1 cellular context compared by ENCODE assay signal in the genomic region with DNA sequence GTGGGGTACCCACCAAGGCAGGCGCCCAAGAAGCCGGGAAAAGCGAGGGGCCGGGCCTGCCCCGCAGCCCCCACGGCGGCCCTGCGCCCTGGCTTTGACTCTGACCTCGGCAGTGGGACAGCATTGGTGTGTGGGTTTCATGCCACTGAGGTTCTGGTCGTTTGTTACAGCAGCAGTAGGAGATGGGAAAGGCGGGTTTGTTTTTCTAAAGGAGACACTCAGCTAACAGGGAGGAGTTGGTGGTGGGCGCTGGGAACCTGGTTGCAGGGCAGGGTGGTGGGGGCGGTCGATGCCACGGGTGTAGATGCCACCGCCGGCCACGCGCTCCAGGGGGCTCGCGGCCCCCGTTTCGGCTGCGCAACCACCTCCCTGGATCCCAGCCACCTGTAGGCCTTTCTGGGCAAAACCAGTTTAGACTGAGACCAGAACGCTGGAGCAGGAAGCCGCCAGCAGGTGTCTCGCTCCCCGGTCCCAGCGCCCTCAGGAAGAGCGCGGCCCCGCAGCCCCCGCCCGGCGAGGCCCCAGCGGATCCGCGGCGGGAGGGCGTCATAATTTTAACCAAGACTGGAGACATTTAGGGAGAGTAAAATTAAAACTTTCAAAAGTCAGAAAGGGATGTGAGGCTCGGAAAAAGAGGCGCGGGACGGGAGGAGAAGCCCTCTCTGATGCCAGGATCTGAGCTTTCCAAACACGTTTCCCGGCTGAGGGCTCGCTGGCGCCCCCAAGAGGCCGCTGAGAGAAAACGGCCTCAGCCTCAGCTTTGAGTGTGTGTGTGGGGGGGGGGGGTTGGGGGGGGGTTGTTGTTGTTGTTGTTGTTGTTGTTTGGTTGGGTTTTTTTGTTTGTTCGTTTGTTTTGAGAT.
TF ChIP-seq lines count a peak whose summit lies in the region.

No MANE protein-coding gene starts in this region.

TF ChIP-seq in K562, 482 proteins besides CTCF, POLR2A, EP300 and RAD21 (continued from another document and continues in another):
- TF ChIP-seq HMGN3 (IDR thresholded peaks at IDR 0.05; ENCODE audit: borderline replicate concordance, extremely low read depth, insufficient read length, low read depth, low read length) (no peak), TRIM28 (IDR thresholded peaks at IDR 0.05) (no peak; the same call in 1 of the 2 replicates), JUNB (CRISPR knock-in tag; conservative IDR thresholded peaks at IDR 0.05) (no peak), NFXL1 (CRISPR knock-in tag; IDR thresholded peaks at IDR 0.05) (no peak; the same call in 1 of the 2 replicates), ILK (tag; IDR thresholded peaks at IDR 0.05; ENCODE audit: borderline replicate concordance, low read depth) (no peak), LEF1 (IDR thresholded peaks at IDR 0.05) (0 out of 2 replicates have a peak, but pooled peaks have one; percentile 43), MTA1 (IDR thresholded peaks at IDR 0.05; ENCODE audit: borderline replicate concordance) (no peak), ESRRB (CRISPR knock-in tag; IDR thresholded peaks at IDR 0.05; ENCODE audit: borderline replicate concordance) (no peak), ZNF76 (CRISPR knock-in tag; IDR thresholded peaks at IDR 0.05; ENCODE audit: borderline replicate concordance) (no peak), NR2F6 (CRISPR knock-in tag; IDR thresholded peaks at IDR 0.05) (no peak), ZNF224 (CRISPR knock-in tag; IDR thresholded peaks at IDR 0.05) (no peak), FOXJ2 (tag; IDR thresholded peaks at IDR 0.05) (no peak), ZNF445 (CRISPR knock-in tag; IDR thresholded peaks at IDR 0.05; ENCODE audit: low read depth) (no peak), PRMT5 (CRISPR knock-in tag; IDR thresholded peaks at IDR 0.05) (no peak), ZNF57 (CRISPR knock-in tag; IDR thresholded peaks at IDR 0.05) (no peak), ZNF274 (IDR thresholded peaks at IDR 0.05; ENCODE audit: borderline replicate concordance, low read depth, low read length) (no peak), NFIC (IDR thresholded peaks at IDR 0.05) (peak; percentile 63), HSF4 (CRISPR knock-in tag; IDR thresholded peaks at IDR 0.05; ENCODE audit: borderline replicate concordance) (no peak), YBX1 (IDR thresholded peaks at IDR 0.05) (no peak), ZNF354B (CRISPR knock-in tag; IDR thresholded peaks at IDR 0.05) (no peak), EGR1 (conservative IDR thresholded peaks at IDR 0.05) (0 out of 2 replicates have a peak, but pooled peaks have one; percentile 23), FOXA3 (CRISPR knock-in tag; conservative IDR thresholded peaks at IDR 0.05 in 1 of 2, IDR thresholded peaks at IDR 0.05 in 1 of 2) (no peak), LARP7 (IDR thresholded peaks at IDR 0.05) (no peak), GABPB2 (CRISPR knock-in tag; conservative IDR thresholded peaks at IDR 0.05) (no peak), ZNF507 (tag; conservative IDR thresholded peaks at IDR 0.05) (no peak), NCOR1 (IDR thresholded peaks at IDR 0.05) (peak; percentile 26; the same call in 1 of the 2 replicates), RFX5 (IDR thresholded peaks at IDR 0.05; ENCODE audit: low read depth, low read length) (no peak), ZNF436 (CRISPR knock-in tag; IDR thresholded peaks at IDR 0.05) (no peak), ZNF717 (CRISPR knock-in tag; IDR thresholded peaks at IDR 0.05) (no peak), U2AF2 (optimal IDR thresholded peaks at IDR 0.05; ENCODE audit: low read depth, low read length) (no peak), HDAC3 (IDR thresholded peaks at IDR 0.05; ENCODE audit: borderline replicate concordance, partially characterized antibody) (no peak), TAL1 (IDR thresholded peaks at IDR 0.05) (no peak), ZBED1 (IDR thresholded peaks at IDR 0.05) (no peak), FOS (IDR thresholded peaks at IDR 0.05; ENCODE audit: extremely low read depth, insufficient read length) (no peak), ZKSCAN1 (IDR thresholded peaks at IDR 0.05; ENCODE audit: low read depth, low read length) (no peak), NCOA6 (IDR thresholded peaks at IDR 0.05) (no peak), ZBTB8A (IDR thresholded peaks at IDR 0.05; ENCODE audit: partially characterized antibody) (no peak), RB1 (IDR thresholded peaks at IDR 0.05; ENCODE audit: low read depth) (peak; percentile 46; the same call in 1 of the 2 replicates), CEBPG (CRISPR knock-in tag; IDR thresholded peaks at IDR 0.05) (no peak), CEBPG (tag; conservative IDR thresholded peaks at IDR 0.05 in 1 of 2, IDR thresholded peaks at IDR 0.05 in 1 of 2) (no peak), JUND (IDR thresholded peaks at IDR 0.05; ENCODE audit: borderline replicate concordance, low read depth, low read length) (peak; percentile 26; the same call in 1 of the 2 replicates), JUND (tag; IDR thresholded peaks at IDR 0.05; ENCODE audit: borderline replicate concordance, low read depth, low read length) (peak; percentile 28; the same call in 1 of the 3 replicates), ZC3H8 (IDR thresholded peaks at IDR 0.05) (no peak), BACH1 (tag; IDR thresholded peaks at IDR 0.05) (no peak), HMG20A (CRISPR knock-in tag; conservative IDR thresholded peaks at IDR 0.05) (no peak), ZNF232 (CRISPR knock-in tag; IDR thresholded peaks at IDR 0.05) (no peak)
- TF ChIP-seq, protein P1, sequence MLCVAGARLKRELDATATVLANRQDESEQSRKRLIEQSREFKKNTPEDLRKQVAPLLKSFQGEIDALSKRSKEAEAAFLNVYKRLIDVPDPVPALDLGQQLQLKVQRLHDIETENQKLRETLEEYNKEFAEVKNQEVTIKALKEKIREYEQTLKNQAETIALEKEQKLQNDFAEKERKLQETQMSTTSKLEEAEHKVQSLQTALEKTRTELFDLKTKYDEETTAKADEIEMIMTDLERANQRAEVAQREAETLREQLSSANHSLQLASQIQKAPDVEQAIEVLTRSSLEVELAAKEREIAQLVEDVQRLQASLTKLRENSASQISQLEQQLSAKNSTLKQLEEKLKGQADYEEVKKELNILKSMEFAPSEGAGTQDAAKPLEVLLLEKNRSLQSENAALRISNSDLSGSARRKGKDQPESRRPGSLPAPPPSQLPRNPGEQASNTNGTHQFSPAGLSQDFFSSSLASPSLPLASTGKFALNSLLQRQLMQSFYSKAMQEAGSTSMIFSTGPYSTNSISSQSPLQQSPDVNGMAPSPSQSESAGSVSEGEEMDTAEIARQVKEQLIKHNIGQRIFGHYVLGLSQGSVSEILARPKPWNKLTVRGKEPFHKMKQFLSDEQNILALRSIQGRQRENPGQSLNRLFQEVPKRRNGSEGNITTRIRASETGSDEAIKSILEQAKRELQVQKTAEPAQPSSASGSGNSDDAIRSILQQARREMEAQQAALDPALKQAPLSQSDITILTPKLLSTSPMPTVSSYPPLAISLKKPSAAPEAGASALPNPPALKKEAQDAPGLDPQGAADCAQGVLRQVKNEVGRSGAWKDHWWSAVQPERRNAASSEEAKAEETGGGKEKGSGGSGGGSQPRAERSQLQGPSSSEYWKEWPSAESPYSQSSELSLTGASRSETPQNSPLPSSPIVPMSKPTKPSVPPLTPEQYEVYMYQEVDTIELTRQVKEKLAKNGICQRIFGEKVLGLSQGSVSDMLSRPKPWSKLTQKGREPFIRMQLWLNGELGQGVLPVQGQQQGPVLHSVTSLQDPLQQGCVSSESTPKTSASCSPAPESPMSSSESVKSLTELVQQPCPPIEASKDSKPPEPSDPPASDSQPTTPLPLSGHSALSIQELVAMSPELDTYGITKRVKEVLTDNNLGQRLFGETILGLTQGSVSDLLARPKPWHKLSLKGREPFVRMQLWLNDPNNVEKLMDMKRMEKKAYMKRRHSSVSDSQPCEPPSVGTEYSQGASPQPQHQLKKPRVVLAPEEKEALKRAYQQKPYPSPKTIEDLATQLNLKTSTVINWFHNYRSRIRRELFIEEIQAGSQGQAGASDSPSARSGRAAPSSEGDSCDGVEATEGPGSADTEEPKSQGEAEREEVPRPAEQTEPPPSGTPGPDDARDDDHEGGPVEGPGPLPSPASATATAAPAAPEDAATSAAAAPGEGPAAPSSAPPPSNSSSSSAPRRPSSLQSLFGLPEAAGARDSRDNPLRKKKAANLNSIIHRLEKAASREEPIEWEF (CRISPR knock-in tag; IDR thresholded peaks at IDR 0.05) = no peak
- TF ChIP-seq, protein P2, sequence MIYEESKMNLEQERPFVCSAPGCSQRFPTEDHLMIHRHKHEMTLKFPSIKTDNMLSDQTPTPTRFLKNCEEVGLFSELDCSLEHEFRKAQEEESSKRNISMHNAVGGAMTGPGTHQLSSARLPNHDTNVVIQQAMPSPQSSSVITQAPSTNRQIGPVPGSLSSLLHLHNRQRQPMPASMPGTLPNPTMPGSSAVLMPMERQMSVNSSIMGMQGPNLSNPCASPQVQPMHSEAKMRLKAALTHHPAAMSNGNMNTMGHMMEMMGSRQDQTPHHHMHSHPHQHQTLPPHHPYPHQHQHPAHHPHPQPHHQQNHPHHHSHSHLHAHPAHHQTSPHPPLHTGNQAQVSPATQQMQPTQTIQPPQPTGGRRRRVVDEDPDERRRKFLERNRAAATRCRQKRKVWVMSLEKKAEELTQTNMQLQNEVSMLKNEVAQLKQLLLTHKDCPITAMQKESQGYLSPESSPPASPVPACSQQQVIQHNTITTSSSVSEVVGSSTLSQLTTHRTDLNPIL (CRISPR knock-in tag; IDR thresholded peaks at IDR 0.05) = no peak
- TF ChIP-seq, protein P3, sequence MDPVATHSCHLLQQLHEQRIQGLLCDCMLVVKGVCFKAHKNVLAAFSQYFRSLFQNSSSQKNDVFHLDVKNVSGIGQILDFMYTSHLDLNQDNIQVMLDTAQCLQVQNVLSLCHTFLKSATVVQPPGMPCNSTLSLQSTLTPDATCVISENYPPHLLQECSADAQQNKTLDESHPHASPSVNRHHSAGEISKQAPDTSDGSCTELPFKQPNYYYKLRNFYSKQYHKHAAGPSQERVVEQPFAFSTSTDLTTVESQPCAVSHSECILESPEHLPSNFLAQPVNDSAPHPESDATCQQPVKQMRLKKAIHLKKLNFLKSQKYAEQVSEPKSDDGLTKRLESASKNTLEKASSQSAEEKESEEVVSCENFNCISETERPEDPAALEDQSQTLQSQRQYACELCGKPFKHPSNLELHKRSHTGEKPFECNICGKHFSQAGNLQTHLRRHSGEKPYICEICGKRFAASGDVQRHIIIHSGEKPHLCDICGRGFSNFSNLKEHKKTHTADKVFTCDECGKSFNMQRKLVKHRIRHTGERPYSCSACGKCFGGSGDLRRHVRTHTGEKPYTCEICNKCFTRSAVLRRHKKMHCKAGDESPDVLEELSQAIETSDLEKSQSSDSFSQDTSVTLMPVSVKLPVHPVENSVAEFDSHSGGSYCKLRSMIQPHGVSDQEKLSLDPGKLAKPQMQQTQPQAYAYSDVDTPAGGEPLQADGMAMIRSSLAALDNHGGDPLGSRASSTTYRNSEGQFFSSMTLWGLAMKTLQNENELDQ (CRISPR knock-in tag; IDR thresholded peaks at IDR 0.05; ENCODE audit: borderline replicate concordance) = no peak
- TF ChIP-seq, protein P4, sequence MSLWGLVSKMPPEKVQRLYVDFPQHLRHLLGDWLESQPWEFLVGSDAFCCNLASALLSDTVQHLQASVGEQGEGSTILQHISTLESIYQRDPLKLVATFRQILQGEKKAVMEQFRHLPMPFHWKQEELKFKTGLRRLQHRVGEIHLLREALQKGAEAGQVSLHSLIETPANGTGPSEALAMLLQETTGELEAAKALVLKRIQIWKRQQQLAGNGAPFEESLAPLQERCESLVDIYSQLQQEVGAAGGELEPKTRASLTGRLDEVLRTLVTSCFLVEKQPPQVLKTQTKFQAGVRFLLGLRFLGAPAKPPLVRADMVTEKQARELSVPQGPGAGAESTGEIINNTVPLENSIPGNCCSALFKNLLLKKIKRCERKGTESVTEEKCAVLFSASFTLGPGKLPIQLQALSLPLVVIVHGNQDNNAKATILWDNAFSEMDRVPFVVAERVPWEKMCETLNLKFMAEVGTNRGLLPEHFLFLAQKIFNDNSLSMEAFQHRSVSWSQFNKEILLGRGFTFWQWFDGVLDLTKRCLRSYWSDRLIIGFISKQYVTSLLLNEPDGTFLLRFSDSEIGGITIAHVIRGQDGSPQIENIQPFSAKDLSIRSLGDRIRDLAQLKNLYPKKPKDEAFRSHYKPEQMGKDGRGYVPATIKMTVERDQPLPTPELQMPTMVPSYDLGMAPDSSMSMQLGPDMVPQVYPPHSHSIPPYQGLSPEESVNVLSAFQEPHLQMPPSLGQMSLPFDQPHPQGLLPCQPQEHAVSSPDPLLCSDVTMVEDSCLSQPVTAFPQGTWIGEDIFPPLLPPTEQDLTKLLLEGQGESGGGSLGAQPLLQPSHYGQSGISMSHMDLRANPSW (CRISPR knock-in tag; IDR thresholded peaks at IDR 0.05) = no peak
- TF ChIP-seq, protein P5, sequence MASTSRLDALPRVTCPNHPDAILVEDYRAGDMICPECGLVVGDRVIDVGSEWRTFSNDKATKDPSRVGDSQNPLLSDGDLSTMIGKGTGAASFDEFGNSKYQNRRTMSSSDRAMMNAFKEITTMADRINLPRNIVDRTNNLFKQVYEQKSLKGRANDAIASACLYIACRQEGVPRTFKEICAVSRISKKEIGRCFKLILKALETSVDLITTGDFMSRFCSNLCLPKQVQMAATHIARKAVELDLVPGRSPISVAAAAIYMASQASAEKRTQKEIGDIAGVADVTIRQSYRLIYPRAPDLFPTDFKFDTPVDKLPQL (IDR thresholded peaks at IDR 0.05; ENCODE audit: extremely low read depth, insufficient read length) = no peak
- TF ChIP-seq, protein P6, sequence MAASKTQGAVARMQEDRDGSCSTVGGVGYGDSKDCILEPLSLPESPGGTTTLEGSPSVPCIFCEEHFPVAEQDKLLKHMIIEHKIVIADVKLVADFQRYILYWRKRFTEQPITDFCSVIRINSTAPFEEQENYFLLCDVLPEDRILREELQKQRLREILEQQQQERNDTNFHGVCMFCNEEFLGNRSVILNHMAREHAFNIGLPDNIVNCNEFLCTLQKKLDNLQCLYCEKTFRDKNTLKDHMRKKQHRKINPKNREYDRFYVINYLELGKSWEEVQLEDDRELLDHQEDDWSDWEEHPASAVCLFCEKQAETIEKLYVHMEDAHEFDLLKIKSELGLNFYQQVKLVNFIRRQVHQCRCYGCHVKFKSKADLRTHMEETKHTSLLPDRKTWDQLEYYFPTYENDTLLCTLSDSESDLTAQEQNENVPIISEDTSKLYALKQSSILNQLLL (CRISPR knock-in tag; IDR thresholded peaks at IDR 0.05; ENCODE audit: borderline replicate concordance) = no peak
- TF ChIP-seq, protein P7, sequence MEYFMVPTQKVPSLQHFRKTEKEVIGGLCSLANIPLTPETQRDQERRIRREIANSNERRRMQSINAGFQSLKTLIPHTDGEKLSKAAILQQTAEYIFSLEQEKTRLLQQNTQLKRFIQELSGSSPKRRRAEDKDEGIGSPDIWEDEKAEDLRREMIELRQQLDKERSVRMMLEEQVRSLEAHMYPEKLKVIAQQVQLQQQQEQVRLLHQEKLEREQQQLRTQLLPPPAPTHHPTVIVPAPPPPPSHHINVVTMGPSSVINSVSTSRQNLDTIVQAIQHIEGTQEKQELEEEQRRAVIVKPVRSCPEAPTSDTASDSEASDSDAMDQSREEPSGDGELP (CRISPR knock-in tag; IDR thresholded peaks at IDR 0.05; ENCODE audit: borderline replicate concordance) = peak; percentile 73; the same call in 1 of the 2 replicates
